Comparison of ENCODE assay signal across 14 cellular contexts in genomic region chr17:6374271-6374691, GRCh38.
A peak's percentile ranks its signal among the peaks of the same experiment; 100 is the strongest.
DNase-seq lines count a peak whose midpoint lies in the region; ATAC-seq and TF ChIP-seq lines count a peak whose summit lies in the region.
"Had no signal": no experiment of that assay in that cellular context is flagged by ENCODE, and none has a peak within 500 bp of the region (broad histone marks: within the 10 kb centered on the region; RNA-seq: fewer than 3 reads in every experiment).

No MANE protein-coding gene starts in this region.

- H2BK5ac ChIP-seq in H9 (ENCODE audit: insufficient read length, low read length) = no peak overlapping the region

- H3K27me3 ChIP-seq in H9 (ENCODE audit: insufficient read depth, low read length) = no peaks in the 10 kb centered on the region
- H3K27me3 ChIP-seq: upper lobe of left lung had no signal

- H3K27me3 Mint-ChIP-seq in H9 (ENCODE audit: low read depth) = no peaks in the 10 kb centered on the region; the same call in 1 of the 2 replicates
- H3K27me3 Mint-ChIP-seq in activated T-helper 2 cell treated with anti-CD3 and anti-CD28 coated beads, Interferon-gamma antibody, Interleukin-2, Interleukin-4, amounts not matched to agents 10 μg/mL and 5 μg/mL and 100 μg/mL, durations not matched to agents 14 hours and 24 hours and 36 hours (ENCODE audit: low read depth) = peaks cover 15% of the 10 kb centered on the region

- H3K23me2 ChIP-seq in H9 (ENCODE audit: insufficient read length, low read depth, low read length, poor library complexity, severe bottlenecking) = peaks cover 8% of the 10 kb centered on the region

- peak overlapping the region; percentile 41 to 43; a peak in 4 of 5 replicates for H3K4me3 Mint-ChIP-seq in H9
- H3K4me3 Mint-ChIP-seq in activated T-helper 2 cell treated with anti-CD3 and anti-CD28 coated beads, Interferon-gamma antibody, Interleukin-2, Interleukin-4, amounts not matched to agents 10 μg/mL and 5 μg/mL and 100 μg/mL, durations not matched to agents 14 hours and 24 hours and 36 hours (ENCODE audit: low read depth) = peak overlapping the region; percentile 3
- H3K4me3 Mint-ChIP-seq: activated T-helper 1 cell treated with anti-CD3 and anti-CD28 coated beads, Interleukin-12 subunit alpha, Interleukin-12 subunit beta, Interleukin-2, Interleukin-4 antibody, amounts not matched to agents 30 ng/mL and 10 ng/mL and 1 ng/mL, durations not matched to agents 14 hours and 24 hours and 36 hours; CD4-positive, alpha-beta T cell; dendritic cell treated with granulocyte-macrophage colony-stimulating factor and Interleukin-4, amounts not matched to agents 40 ng/mL and 50 ng/mL, for 4 days; T-helper 17 cell had no signal

- no peak for TF ChIP-seq CTCF in H9 (conservative IDR thresholded peaks at IDR 0.05)

- H3K79me2 ChIP-seq in H9 (ENCODE audit: insufficient read depth, low read length) = no peaks in the 10 kb centered on the region

- H3K36me3 Mint-ChIP-seq in H9 (ENCODE audit: insufficient read depth in 1 of 3, low read depth in 3 of 3) = peaks cover 0 to 12% (median 0%) of the 10 kb centered on the region in 3 experiments; a peak in 3 of 7 replicates
- H3K36me3 Mint-ChIP-seq in activated T-helper 2 cell treated with anti-CD3 and anti-CD28 coated beads, Interferon-gamma antibody, Interleukin-2, Interleukin-4, amounts not matched to agents 10 μg/mL and 5 μg/mL and 100 μg/mL, durations not matched to agents 14 hours and 24 hours and 36 hours (ENCODE audit: low read depth) = no peaks in the 10 kb centered on the region

- no peak overlapping the region for H2BK15ac ChIP-seq in H9 (ENCODE audit: low read depth, low read length)

- H3T11ph ChIP-seq in H9 (ENCODE audit: low read length) = no peak overlapping the region

- H2BK12ac ChIP-seq in H9 (ENCODE audit: insufficient read length, low read depth, low read length) = no peak overlapping the region

- H3K4ac ChIP-seq in H9 (ENCODE audit: low read depth, low read length) = no peak overlapping the region

- H3K23ac ChIP-seq in H9 (ENCODE audit: insufficient read length, low read depth, low read length) = no peak overlapping the region

- no peak overlapping the region for H3K18ac ChIP-seq in H9 (ENCODE audit: insufficient read length, low read depth, low read length)

- no peak overlapping the region for H3K27ac ChIP-seq in H9 (ENCODE audit: insufficient read length, low read depth, low read length)
- H3K27ac ChIP-seq: upper lobe of left lung had no signal

- no peaks in the 10 kb centered on the region for H3K9me3 ChIP-seq in H9 (ENCODE audit: control insufficient read depth, low read depth, low read length)
- H3K9me3 ChIP-seq: upper lobe of left lung had no signal

- no CpG with 5 or more reads among the region's 2 CpGs for WGBS in H9 (ENCODE audit: extremely low coverage, insufficient read length, low lambda C conversion rate)

- no peak overlapping the region for H2BK20ac ChIP-seq in H9 (ENCODE audit: low read depth, low read length, poor library complexity, severe bottlenecking)

- no peak overlapping the region for H3K14ac ChIP-seq in H9 (ENCODE audit: insufficient read depth, low read length)

- H2AFZ ChIP-seq in H9 (ENCODE audit: low read length) = no peak overlapping the region

- no peak overlapping the region for H4K8ac ChIP-seq in H9 (replicated peaks; ENCODE audit: insufficient read length, low read depth, low read length)

- H4K91ac ChIP-seq in H9 (ENCODE audit: insufficient read length, low read depth, low read length) = no peak overlapping the region

- H3K4me1 Mint-ChIP-seq in H9 = peaks cover 28% of the 10 kb centered on the region in 2 experiments
- peaks cover 22% of the 10 kb centered on the region for H3K4me1 Mint-ChIP-seq in activated T-helper 2 cell treated with anti-CD3 and anti-CD28 coated beads, Interferon-gamma antibody, Interleukin-2, Interleukin-4, amounts not matched to agents 10 μg/mL and 5 μg/mL and 100 μg/mL, durations not matched to agents 14 hours and 24 hours and 36 hours (ENCODE audit: low read depth)

- H2AK5ac ChIP-seq in H9 (ENCODE audit: insufficient read length, low read length) = no peak overlapping the region

- H3K4me2 ChIP-seq in H9 (ENCODE audit: insufficient read depth, insufficient read length, low read length) = peak overlapping the region; percentile 9

- no peak overlapping the region for H4K5ac ChIP-seq in H9 (ENCODE audit: insufficient read length, low read depth, low read length)

- peaks cover 3% of the 10 kb centered on the region; the same call in 1 of the 2 replicates for H3K4me1 ChIP-seq in H9 (ENCODE audit: insufficient read depth, low read length)
- H3K4me1 ChIP-seq: upper lobe of left lung had no signal

- DNase-seq in AG20443 (ENCODE audit: low spot score) (peak; percentile 10), H9 (no peak), kidney glomerular epithelial cell (lab: John Stamatoyannopoulos, UW) (peak; percentile 11)
- DNase-seq in activated T-helper 2 cell treated with anti-CD3 and anti-CD28 coated beads, Interferon-gamma antibody, Interleukin-2, Interleukin-4, amounts not matched to agents 10 μg/mL and 5 μg/mL and 100 μg/mL, durations not matched to agents 14 hours and 24 hours and 36 hours (ENCODE audit: low spot score) = no peak
- DNase-seq: CD4-positive, alpha-beta T cell; T-helper 17 cell; upper lobe of left lung had no signal

- no peak overlapping the region for H2BK120ac ChIP-seq in H9 (ENCODE audit: low read depth, low read length, poor library complexity, severe bottlenecking)

- H3K9me3 Mint-ChIP-seq in H9 = peaks cover 3 to 9% of the 10 kb centered on the region in 2 experiments; a peak in 2 of 5 replicates
- peaks cover 13% of the 10 kb centered on the region for H3K9me3 Mint-ChIP-seq in activated T-helper 2 cell treated with anti-CD3 and anti-CD28 coated beads, Interferon-gamma antibody, Interleukin-2, Interleukin-4, amounts not matched to agents 10 μg/mL and 5 μg/mL and 100 μg/mL, durations not matched to agents 14 hours and 24 hours and 36 hours

- intact Hi-C loops in activated T-helper 2 cell treated with anti-CD3 and anti-CD28 coated beads, Interferon-gamma antibody, Interleukin-2, Interleukin-4, amounts not matched to agents 10 μg/mL and 5 μg/mL and 100 μg/mL, durations not matched to agents 14 hours and 24 hours and 36 hours (cut with micrococcal nuclease) = loop anchor here (10.0 kb wide), 1 partner anchor 51 kb away; no protein-coding TSS in a partner anchor

- no peak overlapping the region for H3K9ac ChIP-seq in H9 (ENCODE audit: extremely low read depth, insufficient read length, low read length)

- H3K27ac Mint-ChIP-seq in H9 = peak overlapping the region in 1 of 3 experiments; percentile 40; a peak in 1 of 7 replicates
- peak overlapping the region; percentile 30 for H3K27ac Mint-ChIP-seq in activated T-helper 2 cell treated with anti-CD3 and anti-CD28 coated beads, Interferon-gamma antibody, Interleukin-2, Interleukin-4, amounts not matched to agents 10 μg/mL and 5 μg/mL and 100 μg/mL, durations not matched to agents 14 hours and 24 hours and 36 hours
- H3K27ac Mint-ChIP-seq: CD4-positive, alpha-beta T cell; dendritic cell treated with granulocyte-macrophage colony-stimulating factor and Interleukin-4, amounts not matched to agents 40 ng/mL and 50 ng/mL, for 4 days; IgD-negative memory B cell; T-helper 17 cell had no signal

- H3K56ac ChIP-seq in H9 (ENCODE audit: insufficient read length, low read depth, low read length) = no peak overlapping the region

- H4K20me1 ChIP-seq in H9 (ENCODE audit: control insufficient read depth, insufficient read depth, insufficient read length) = no peaks in the 10 kb centered on the region

- ATAC-seq in GM18870 (IDR thresholded peaks at IDR 0.05; ENCODE audit: unreplicated experiment) = no peak
- no peak for ATAC-seq in HG03378 (IDR thresholded peaks at IDR 0.05; ENCODE audit: unreplicated experiment)
- ATAC-seq in GM21390 (IDR thresholded peaks at IDR 0.05; ENCODE audit: unreplicated experiment) = no peak
- no peak for ATAC-seq in HG03571 (IDR thresholded peaks at IDR 0.05; ENCODE audit: unreplicated experiment)
- ATAC-seq: T-helper 17 cell had no signal

- no peaks in the 10 kb centered on the region for H3K79me1 ChIP-seq in H9 (ENCODE audit: insufficient read depth, low read depth, low read length, poor library complexity, severe bottlenecking)

Comparison
In these comparisons a context has a peak if more than half of its experiments do, and no peak if none do; other contexts are left out.
1. DNase-seq: peak in AG20443 (single experiment) and kidney glomerular epithelial cell (single experiment); none in H9 (single experiment) and activated T-helper 2 cell treated with anti-CD3 and anti-CD28 coated beads, Interferon-gamma antibody, Interleukin-2, Interleukin-4, amounts not matched to agents 10 μg/mL and 5 μg/mL and 100 μg/mL, durations not matched to agents 14 hours and 24 hours and 36 hours (single experiment).